Comparison of ENCODE assay signal across 1 cellular context in the genomic region with DNA sequence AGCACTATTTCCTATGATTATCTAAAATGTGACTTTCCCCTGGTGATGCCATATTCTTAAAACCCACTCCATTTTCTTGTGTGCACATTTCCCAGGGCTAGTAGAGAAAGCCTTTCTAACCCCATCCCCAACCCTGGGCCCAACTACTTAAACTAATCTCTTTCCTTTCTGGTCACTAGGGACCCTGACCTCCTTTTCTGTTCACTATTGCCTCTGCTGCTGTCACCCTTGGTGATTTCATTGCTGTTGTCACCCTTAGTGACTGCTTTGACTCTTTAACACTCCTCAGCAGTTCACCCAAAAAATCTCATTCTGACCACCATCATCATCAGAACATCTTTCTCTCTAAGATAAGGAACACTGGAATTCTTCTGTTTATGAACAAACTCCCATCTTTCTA.
TF ChIP-seq lines count a peak whose summit lies in the region.

No MANE protein-coding gene starts in this region.

TF ChIP-seq in GM12878, 131 proteins besides CTCF, POLR2A, EP300 and RAD21 (continued from another document):
- no peak for TF ChIP-seq BCL11A (IDR thresholded peaks at IDR 0.05; ENCODE audit: low read depth, low read length)
- TF ChIP-seq SMARCA5 (IDR thresholded peaks at IDR 0.05): no peak
- TF ChIP-seq RUNX3 (IDR thresholded peaks at IDR 0.05; ENCODE audit: low read length): no peak
- no peak for TF ChIP-seq ZNF24 (IDR thresholded peaks at IDR 0.05)
- TF ChIP-seq, protein P1, sequence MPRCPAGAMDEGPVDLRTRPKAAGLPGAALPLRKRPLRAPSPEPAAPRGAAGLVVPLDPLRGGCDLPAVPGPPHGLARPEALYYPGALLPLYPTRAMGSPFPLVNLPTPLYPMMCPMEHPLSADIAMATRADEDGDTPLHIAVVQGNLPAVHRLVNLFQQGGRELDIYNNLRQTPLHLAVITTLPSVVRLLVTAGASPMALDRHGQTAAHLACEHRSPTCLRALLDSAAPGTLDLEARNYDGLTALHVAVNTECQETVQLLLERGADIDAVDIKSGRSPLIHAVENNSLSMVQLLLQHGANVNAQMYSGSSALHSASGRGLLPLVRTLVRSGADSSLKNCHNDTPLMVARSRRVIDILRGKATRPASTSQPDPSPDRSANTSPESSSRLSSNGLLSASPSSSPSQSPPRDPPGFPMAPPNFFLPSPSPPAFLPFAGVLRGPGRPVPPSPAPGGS (IDR thresholded peaks at IDR 0.05; ENCODE audit: borderline replicate concordance, insufficient read depth, low read depth, low read length, poor library complexity, severe bottlenecking): no peak
- no peak for TF ChIP-seq MYC (IDR thresholded peaks at IDR 0.05; ENCODE audit: insufficient read depth, insufficient read length, insufficient replicate concordance, low read length, severe bottlenecking)
- TF ChIP-seq SUPT20H (IDR thresholded peaks at IDR 0.05; ENCODE audit: borderline replicate concordance, control insufficient read depth, low read depth, low read length): no peak
- TF ChIP-seq, protein P2, sequence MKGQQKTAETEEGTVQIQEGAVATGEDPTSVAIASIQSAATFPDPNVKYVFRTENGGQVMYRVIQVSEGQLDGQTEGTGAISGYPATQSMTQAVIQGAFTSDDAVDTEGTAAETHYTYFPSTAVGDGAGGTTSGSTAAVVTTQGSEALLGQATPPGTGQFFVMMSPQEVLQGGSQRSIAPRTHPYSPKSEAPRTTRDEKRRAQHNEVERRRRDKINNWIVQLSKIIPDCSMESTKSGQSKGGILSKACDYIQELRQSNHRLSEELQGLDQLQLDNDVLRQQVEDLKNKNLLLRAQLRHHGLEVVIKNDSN (IDR thresholded peaks at IDR 0.05; ENCODE audit: borderline replicate concordance, extremely low read length, insufficient read depth, low read depth, low read length): no peak
- TF ChIP-seq, protein P3, sequence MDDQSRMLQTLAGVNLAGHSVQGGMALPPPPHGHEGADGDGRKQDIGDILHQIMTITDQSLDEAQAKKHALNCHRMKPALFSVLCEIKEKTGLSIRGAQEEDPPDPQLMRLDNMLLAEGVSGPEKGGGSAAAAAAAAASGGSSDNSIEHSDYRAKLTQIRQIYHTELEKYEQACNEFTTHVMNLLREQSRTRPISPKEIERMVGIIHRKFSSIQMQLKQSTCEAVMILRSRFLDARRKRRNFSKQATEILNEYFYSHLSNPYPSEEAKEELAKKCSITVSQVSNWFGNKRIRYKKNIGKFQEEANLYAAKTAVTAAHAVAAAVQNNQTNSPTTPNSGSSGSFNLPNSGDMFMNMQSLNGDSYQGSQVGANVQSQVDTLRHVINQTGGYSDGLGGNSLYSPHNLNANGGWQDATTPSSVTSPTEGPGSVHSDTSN (IDR thresholded peaks at IDR 0.05; ENCODE audit: insufficient replicate concordance, low read depth, low read length): no peak
- no peak for TF ChIP-seq PAX5 (IDR thresholded peaks at IDR 0.05; ENCODE audit: borderline replicate concordance, low read depth, low read length)
- no peak for TF ChIP-seq KAT2A (conservative IDR thresholded peaks at IDR 0.05; ENCODE audit: control insufficient read depth, low read depth, low read length)
- TF ChIP-seq BHLHE40 (IDR thresholded peaks at IDR 0.05; ENCODE audit: borderline replicate concordance in 1 of 2, low read depth in 2 of 2, low read length in 1 of 2): no peak
- TF ChIP-seq ZNF274 (IDR thresholded peaks at IDR 0.05; ENCODE audit: insufficient read depth, insufficient read length): no peak
- TF ChIP-seq MTA3 (IDR thresholded peaks at IDR 0.05; ENCODE audit: borderline replicate concordance, low read length): no peak
